1 cellular context compared by ENCODE assay signal in the genomic region with DNA sequence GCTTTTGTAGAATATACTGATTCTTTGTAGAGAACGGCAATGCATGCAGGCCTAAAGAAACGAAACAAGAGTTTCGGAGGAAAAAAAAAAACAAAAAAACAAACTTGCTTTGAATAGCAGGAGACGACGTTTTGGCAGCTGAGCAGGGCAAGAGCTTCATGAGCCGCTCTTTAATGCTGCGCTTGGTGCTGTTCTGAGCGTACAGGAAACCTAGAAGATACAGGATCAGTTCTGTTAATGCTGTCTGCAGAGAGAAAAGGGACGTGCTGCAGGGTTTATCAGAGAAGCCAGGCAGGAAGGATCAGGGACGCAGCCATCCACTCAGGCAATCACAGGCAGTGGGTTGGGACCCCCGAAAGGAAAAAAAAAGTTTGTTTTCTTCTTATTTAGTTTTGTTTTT.
TF ChIP-seq lines count a peak whose summit lies in the region.

No MANE protein-coding gene starts in this region.

TF ChIP-seq in SK-N-SH, 30 proteins besides CTCF, POLR2A, EP300 and RAD21 (continued from another document):
- TF ChIP-seq, protein P1, sequence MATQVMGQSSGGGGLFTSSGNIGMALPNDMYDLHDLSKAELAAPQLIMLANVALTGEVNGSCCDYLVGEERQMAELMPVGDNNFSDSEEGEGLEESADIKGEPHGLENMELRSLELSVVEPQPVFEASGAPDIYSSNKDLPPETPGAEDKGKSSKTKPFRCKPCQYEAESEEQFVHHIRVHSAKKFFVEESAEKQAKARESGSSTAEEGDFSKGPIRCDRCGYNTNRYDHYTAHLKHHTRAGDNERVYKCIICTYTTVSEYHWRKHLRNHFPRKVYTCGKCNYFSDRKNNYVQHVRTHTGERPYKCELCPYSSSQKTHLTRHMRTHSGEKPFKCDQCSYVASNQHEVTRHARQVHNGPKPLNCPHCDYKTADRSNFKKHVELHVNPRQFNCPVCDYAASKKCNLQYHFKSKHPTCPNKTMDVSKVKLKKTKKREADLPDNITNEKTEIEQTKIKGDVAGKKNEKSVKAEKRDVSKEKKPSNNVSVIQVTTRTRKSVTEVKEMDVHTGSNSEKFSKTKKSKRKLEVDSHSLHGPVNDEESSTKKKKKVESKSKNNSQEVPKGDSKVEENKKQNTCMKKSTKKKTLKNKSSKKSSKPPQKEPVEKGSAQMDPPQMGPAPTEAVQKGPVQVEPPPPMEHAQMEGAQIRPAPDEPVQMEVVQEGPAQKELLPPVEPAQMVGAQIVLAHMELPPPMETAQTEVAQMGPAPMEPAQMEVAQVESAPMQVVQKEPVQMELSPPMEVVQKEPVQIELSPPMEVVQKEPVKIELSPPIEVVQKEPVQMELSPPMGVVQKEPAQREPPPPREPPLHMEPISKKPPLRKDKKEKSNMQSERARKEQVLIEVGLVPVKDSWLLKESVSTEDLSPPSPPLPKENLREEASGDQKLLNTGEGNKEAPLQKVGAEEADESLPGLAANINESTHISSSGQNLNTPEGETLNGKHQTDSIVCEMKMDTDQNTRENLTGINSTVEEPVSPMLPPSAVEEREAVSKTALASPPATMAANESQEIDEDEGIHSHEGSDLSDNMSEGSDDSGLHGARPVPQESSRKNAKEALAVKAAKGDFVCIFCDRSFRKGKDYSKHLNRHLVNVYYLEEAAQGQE (IDR thresholded peaks at IDR 0.05; ENCODE audit: low read depth, low read length) = no peak
- TF ChIP-seq TCF12 (IDR thresholded peaks at IDR 0.05) (no peak), MXI1 (IDR thresholded peaks at IDR 0.05; ENCODE audit: low read depth, low read length) (no peak), MEF2A (IDR thresholded peaks at IDR 0.05; ENCODE audit: borderline replicate concordance, low read depth) (no peak), TEAD4 (IDR thresholded peaks at IDR 0.05; ENCODE audit: borderline replicate concordance, insufficient read depth) (no peak)
- TF ChIP-seq, protein P2, sequence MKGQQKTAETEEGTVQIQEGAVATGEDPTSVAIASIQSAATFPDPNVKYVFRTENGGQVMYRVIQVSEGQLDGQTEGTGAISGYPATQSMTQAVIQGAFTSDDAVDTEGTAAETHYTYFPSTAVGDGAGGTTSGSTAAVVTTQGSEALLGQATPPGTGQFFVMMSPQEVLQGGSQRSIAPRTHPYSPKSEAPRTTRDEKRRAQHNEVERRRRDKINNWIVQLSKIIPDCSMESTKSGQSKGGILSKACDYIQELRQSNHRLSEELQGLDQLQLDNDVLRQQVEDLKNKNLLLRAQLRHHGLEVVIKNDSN (IDR thresholded peaks at IDR 0.05; ENCODE audit: borderline replicate concordance, low read depth) = no peak
- TF ChIP-seq, protein P3, sequence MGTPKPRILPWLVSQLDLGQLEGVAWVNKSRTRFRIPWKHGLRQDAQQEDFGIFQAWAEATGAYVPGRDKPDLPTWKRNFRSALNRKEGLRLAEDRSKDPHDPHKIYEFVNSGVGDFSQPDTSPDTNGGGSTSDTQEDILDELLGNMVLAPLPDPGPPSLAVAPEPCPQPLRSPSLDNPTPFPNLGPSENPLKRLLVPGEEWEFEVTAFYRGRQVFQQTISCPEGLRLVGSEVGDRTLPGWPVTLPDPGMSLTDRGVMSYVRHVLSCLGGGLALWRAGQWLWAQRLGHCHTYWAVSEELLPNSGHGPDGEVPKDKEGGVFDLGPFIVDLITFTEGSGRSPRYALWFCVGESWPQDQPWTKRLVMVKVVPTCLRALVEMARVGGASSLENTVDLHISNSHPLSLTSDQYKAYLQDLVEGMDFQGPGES (IDR thresholded peaks at IDR 0.05; ENCODE audit: low read depth, low read length) = no peak
